Comparison of ENCODE assay signal across 8 cellular contexts in genomic region chr14:26281280-26281998, GRCh38.
A peak's percentile ranks its signal among the peaks of the same experiment; 100 is the strongest.
DNase-seq lines count a peak whose midpoint lies in the region; ATAC-seq lines count a peak whose summit lies in the region.

No MANE protein-coding gene starts in this region.

- H2AK5ac ChIP-seq in mesenchymal stem cell (ENCODE audit: low read length, severe bottlenecking): no peak overlapping the region

- H3K36me3 ChIP-seq in mesenchymal stem cell (ENCODE audit: control insufficient read depth in 1 of 2, insufficient read depth in 2 of 2, low read depth in 1 of 2, low read length in 2 of 2): no peaks in the 10 kb centered on the region

- H2BK15ac ChIP-seq in mesenchymal stem cell (ENCODE audit: low read depth, poor library complexity, severe bottlenecking): no peak overlapping the region

- no peak overlapping the region for H2BK12ac ChIP-seq in mesenchymal stem cell (ENCODE audit: low read length in 2 of 2)

- no peak overlapping the region for H2AFZ ChIP-seq in mesenchymal stem cell (ENCODE audit: low read depth, low read length)

- peak overlapping the region in 1 of 2 experiments; percentile 18 for H3K18ac ChIP-seq in mesenchymal stem cell (ENCODE audit: low read depth in 1 of 2, low read length in 2 of 2)

- DNase-seq in DMS153 (lab: John Stamatoyannopoulos, UW) (peak; percentile 73), NCI-H1092 (lab: John Stamatoyannopoulos, UW) (peak; percentile 59), T47D (ENCODE audit: low read depth in 1 of 2, low spot score in 1 of 2) (peak; percentile 33 to 96), mesenchymal stem cell (peak; percentile 45)
- DNase-seq in activated CD4-positive, alpha-beta T cell treated with anti-CD3 and anti-CD28 coated beads, Interleukin-2, amount 50 U/mL, for 1 hour: no peak
- DNase-seq in stimulated activated naive CD4-positive, alpha-beta T cell (lab: John Stamatoyannopoulos, UW): no peak

- H2BK5ac ChIP-seq in mesenchymal stem cell (ENCODE audit: low read depth, low read length, poor library complexity, severe bottlenecking): no peak overlapping the region

- ATAC-seq in HG03196 (IDR thresholded peaks at IDR 0.05; ENCODE audit: unreplicated experiment) (no peak), HG03025 (IDR thresholded peaks at IDR 0.05; ENCODE audit: low FRiP score, unreplicated experiment) (no peak)

- H4K91ac ChIP-seq in mesenchymal stem cell (ENCODE audit: low read length): no peak overlapping the region

- H3K14ac ChIP-seq in mesenchymal stem cell (ENCODE audit: low read length in 2 of 2): no peak overlapping the region

- H3K9ac ChIP-seq in mesenchymal stem cell (ENCODE audit: low read length): peak overlapping the region; percentile 0

- H3K23ac ChIP-seq in mesenchymal stem cell (ENCODE audit: low read length in 2 of 2): no peak overlapping the region

- no peaks in the 10 kb centered on the region for H3K27me3 ChIP-seq in mesenchymal stem cell (ENCODE audit: control insufficient read depth in 1 of 2, insufficient read depth in 1 of 2, low read length in 2 of 2)

- peaks cover 2% of the 10 kb centered on the region for H3K4me1 ChIP-seq in mesenchymal stem cell (ENCODE audit: control insufficient read depth, insufficient read depth, low read depth, low read length)

- peak overlapping the region; percentile 34 for H2BK120ac ChIP-seq in mesenchymal stem cell (ENCODE audit: low read depth, low read length)

- H3K79me1 ChIP-seq in mesenchymal stem cell (replicated peaks; ENCODE audit: low read length, poor library complexity, severe bottlenecking): no peaks in the 10 kb centered on the region

- WGBS in mesenchymal stem cell: 90% methylated on average over 1 of the region's 5 CpGs

- no peaks in the 10 kb centered on the region for H3K9me3 ChIP-seq in mesenchymal stem cell (ENCODE audit: control insufficient read depth, low read length)

- H3K4ac ChIP-seq in mesenchymal stem cell (ENCODE audit: low read depth in 1 of 2, low read length in 2 of 2): no peak overlapping the region

- H4K8ac ChIP-seq in mesenchymal stem cell (ENCODE audit: low read length): no peak overlapping the region

- H3K4me3 ChIP-seq in mesenchymal stem cell (ENCODE audit: insufficient read depth in 1 of 2, low read depth in 1 of 2, low read length in 2 of 2): no peak overlapping the region

- in situ Hi-C loops in T47D (cut with HindIII; ENCODE audit: low pct_unique_long_range_greater_than_20kb, low sequenced_read_pairs): no loop called here

- no peak overlapping the region for H3K4me2 ChIP-seq in mesenchymal stem cell (ENCODE audit: low read length, poor library complexity, severe bottlenecking)

- no peak overlapping the region for H3K27ac ChIP-seq in mesenchymal stem cell (ENCODE audit: low read length, poor library complexity, severe bottlenecking)

Comparison
In these comparisons a context has a peak if more than half of its experiments do, and no peak if none do; other contexts are left out.
1. DNase-seq: peak in DMS153 (single experiment), NCI-H1092 (single experiment), T47D (2 of 2) and mesenchymal stem cell (single experiment); none in activated CD4-positive, alpha-beta T cell treated with anti-CD3 and anti-CD28 coated beads, Interleukin-2, amount 50 U/mL, for 1 hour (single experiment) and stimulated activated naive CD4-positive, alpha-beta T cell (0 of 6).